In the genomic region with DNA sequence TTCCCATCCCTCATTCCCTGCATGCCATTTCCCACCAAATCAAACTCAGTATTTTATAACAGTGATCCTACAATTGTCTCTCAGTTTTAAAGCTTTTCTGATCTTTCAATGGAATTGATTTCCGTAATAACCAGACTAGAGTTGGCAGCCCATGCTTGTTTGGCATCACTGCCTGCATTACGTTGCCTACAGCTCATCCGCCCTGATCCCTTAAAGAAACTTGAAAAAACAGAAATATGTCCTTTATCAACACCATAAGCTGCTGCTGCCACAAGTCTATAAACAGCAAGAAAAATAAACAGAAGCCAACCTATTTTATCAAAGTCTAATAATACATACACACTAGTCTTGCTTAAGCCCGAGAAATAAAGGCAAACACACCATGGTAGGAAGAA, we compare ENCODE assay signal across 21 cellular contexts.
DNase-seq lines count a peak whose midpoint lies in the region; ATAC-seq and TF ChIP-seq lines count a peak whose summit lies in the region.
"Had no signal": no experiment of that assay in that cellular context is flagged by ENCODE, and none has a peak within 500 bp of the region (broad histone marks: within the 10 kb centered on the region; RNA-seq: fewer than 3 reads in every experiment).

No MANE protein-coding gene starts in this region.

- CTCF ChIA-PET in IMR-90 (lab: Yijun Ruan, JAX) = interaction anchor here (0.9 to 1.0 kb wide), 2 partner anchors 97 to 301 kb away, joined by 3 read pairs; no protein-coding TSS in a partner anchor
- CTCF ChIA-PET in activated CD4-positive, alpha-beta memory T cell treated with anti-CD3 and anti-CD28 coated beads, Interleukin-2, amount 10 ng/mL, durations not matched to agents 7 days and 5 days (lab: Charles Lee) = interaction anchor here (0.9 kb wide), 1 partner anchor 9 kb away, joined by 3 read pairs; no protein-coding TSS in a partner anchor

- peaks cover 13% of the 10 kb centered on the region for H3K27me3 Mint-ChIP-seq in activated CD4-positive, alpha-beta memory T cell treated with anti-CD3 and anti-CD28 coated beads, Interleukin-2, amount 10 ng/mL, durations not matched to agents 7 days and 5 days

- no peak overlapping the region for H4K5ac ChIP-seq in IMR-90 (ENCODE audit: low read depth, low read length)

- in situ Hi-C loops in IMR-90 (cut with MboI; ENCODE audit: low sequenced_read_pairs) = no loop called here

- no peak overlapping the region for H3K9ac ChIP-seq in IMR-90 (ENCODE audit: low read depth, low read length)
- H3K9ac ChIP-seq in mesenchymal stem cell (ENCODE audit: low read length) = peak overlapping the region; percentile 38

- TF ChIP-seq POLR2A in IMR-90 (IDR thresholded peaks at IDR 0.05; ENCODE audit: low read depth, low read length) = no peak

- peak overlapping the region; percentile 3; the same call in 1 of the 2 replicates for H3K4ac ChIP-seq in IMR-90 (ENCODE audit: low read depth, low read length)
- no peak overlapping the region for H3K4ac ChIP-seq in mesenchymal stem cell (ENCODE audit: low read depth in 1 of 2, low read length in 2 of 2)

- H3K79me1 ChIP-seq in IMR-90 (ENCODE audit: low read depth in 1 of 2, low read length in 2 of 2) = no peaks in the 10 kb centered on the region
- no peaks in the 10 kb centered on the region for H3K79me1 ChIP-seq in mesenchymal stem cell (replicated peaks; ENCODE audit: low read length, poor library complexity, severe bottlenecking)

- H2AK9ac ChIP-seq in IMR-90 (replicated peaks; ENCODE audit: low read depth, low read length, poor library complexity) = no peak overlapping the region

- H2BK12ac ChIP-seq in mesenchymal stem cell (ENCODE audit: low read length in 2 of 2) = no peak overlapping the region

- no peak overlapping the region; the same call in 1 of the 2 replicates for H3K56ac ChIP-seq in IMR-90 (ENCODE audit: extremely low read depth, insufficient read depth, low read length)

- ATAC-seq in IMR-90 (ENCODE audit: low read depth) (peak; percentile 24; the same call in 1 of the 2 replicates), HG02623 (IDR thresholded peaks at IDR 0.05; ENCODE audit: unreplicated experiment) (no peak)
- ATAC-seq: activated CD8-positive, alpha-beta T cell treated with anti-CD3 and anti-CD28 coated beads, Interleukin-2, amount 10 ng/mL, durations not matched to agents 7 days and 5 days; HCT116; right cardiac atrium; Right ventricle myocardium inferior had no signal

- H3K4me3 ChIP-seq in IMR-90 (ENCODE audit: insufficient read depth, low read depth, low read length) = no peak overlapping the region
- H3K4me3 ChIP-seq in cardiac fibroblast (replicated peaks in 1 of 2; ENCODE audit: low read depth in 2 of 2, low read length in 2 of 2) = no peak overlapping the region
- H3K4me3 ChIP-seq in mesenchymal stem cell (ENCODE audit: insufficient read depth in 1 of 2, low read depth in 1 of 2, low read length in 2 of 2) = peak overlapping the region in 1 of 2 experiments; percentile 21

- no peak overlapping the region for H3K4me3 Mint-ChIP-seq in activated CD4-positive, alpha-beta memory T cell treated with anti-CD3 and anti-CD28 coated beads, Interleukin-2, amount 10 ng/mL, durations not matched to agents 7 days and 5 days
- H3K4me3 Mint-ChIP-seq: activated CD8-positive, alpha-beta T cell treated with anti-CD3 and anti-CD28 coated beads, Interleukin-2, amount 10 ng/mL, durations not matched to agents 7 days and 5 days; activated T-cell treated with anti-CD3 and anti-CD28 coated beads, Interleukin-2, amount 50 U/mL, for 24 hours had no signal

- H3K36me3 Mint-ChIP-seq in activated CD4-positive, alpha-beta memory T cell treated with anti-CD3 and anti-CD28 coated beads, Interleukin-2, amount 10 ng/mL, durations not matched to agents 7 days and 5 days (ENCODE audit: low read depth) = no peaks in the 10 kb centered on the region

- peak overlapping the region; percentile 54 for H3K14ac ChIP-seq in IMR-90 (replicated peaks; ENCODE audit: low read depth, low read length)
- no peak overlapping the region for H3K14ac ChIP-seq in mesenchymal stem cell (ENCODE audit: low read length in 2 of 2)

- H3K4me1 ChIP-seq in IMR-90 (ENCODE audit: control insufficient read depth, insufficient read depth, low read length) = peaks cover 5% of the 10 kb centered on the region; the same call in 1 of the 2 replicates
- no peaks in the 10 kb centered on the region for H3K4me1 ChIP-seq in mesenchymal stem cell (ENCODE audit: control insufficient read depth, insufficient read depth, low read depth, low read length)

- H3K9me3 ChIP-seq in IMR-90 (ENCODE audit: control insufficient read depth, insufficient read depth, low read length) (no peaks in the 10 kb centered on the region), mesenchymal stem cell (ENCODE audit: control insufficient read depth, low read length) (no peaks in the 10 kb centered on the region)

- no peaks in the 10 kb centered on the region for H3K9me3 Mint-ChIP-seq in activated CD4-positive, alpha-beta memory T cell treated with anti-CD3 and anti-CD28 coated beads, Interleukin-2, amount 10 ng/mL, durations not matched to agents 7 days and 5 days
- H3K9me3 Mint-ChIP-seq: activated T-cell treated with anti-CD3 and anti-CD28 coated beads, Interleukin-2, amount 50 U/mL, for 24 hours had no signal

- 0 out of 2 replicates have a peak, but pooled peaks cover 2% of the 10 kb centered on the region for H3K9me1 ChIP-seq in IMR-90 (ENCODE audit: insufficient read depth, low read length)

- no TSS peak for BruUV-seq in IMR-90 (replicated peaks; lab: Mats Ljungman, UMichigan)

- H4K91ac ChIP-seq in IMR-90 (ENCODE audit: insufficient read depth, low read depth, low read length) (0 out of 2 replicates have a peak overlapping the region, but pooled peaks have one; percentile 13), mesenchymal stem cell (ENCODE audit: low read length) (no peak overlapping the region)

- POLR2A ChIA-PET in IMR-90 (lab: Charles Lee; ENCODE audit: unreplicated experiment) = no interaction called here
- POLR2A ChIA-PET in activated CD4-positive, alpha-beta memory T cell treated with anti-CD3 and anti-CD28 coated beads, Interleukin-2, amount 10 ng/mL, durations not matched to agents 7 days and 5 days (lab: Charles Lee) = no interaction called here

- intact Hi-C loops in IMR-90 (cut with micrococcal nuclease) = no loop called here

- TF ChIP-seq CTCF in IMR-90 (conservative IDR thresholded peaks at IDR 0.05; ENCODE audit: low read depth, low read length) (no peak), cardiac fibroblast (IDR thresholded peaks at IDR 0.05; ENCODE audit: low read depth, low read length) (no peak)

- H2AFZ ChIP-seq in IMR-90 (replicated peaks; ENCODE audit: low read length, poor library complexity) = no peak overlapping the region
- no peak overlapping the region for H2AFZ ChIP-seq in mesenchymal stem cell (ENCODE audit: low read depth, low read length)

- H3K4me2 ChIP-seq in IMR-90 (ENCODE audit: low read depth, low read length) (peak overlapping the region; percentile 85; the same call in 1 of the 2 replicates), mesenchymal stem cell (ENCODE audit: low read length, poor library complexity, severe bottlenecking) (no peak overlapping the region)

- H2BK15ac ChIP-seq in IMR-90 (ENCODE audit: low read depth, low read length) = peak overlapping the region; percentile 26; the same call in 1 of the 3 replicates
- no peak overlapping the region for H2BK15ac ChIP-seq in mesenchymal stem cell (ENCODE audit: low read depth, poor library complexity, severe bottlenecking)

- DNase-seq in AG08396 (ENCODE audit: low spot score) (peak; percentile 44), IMR-90 (peak; percentile 12), cardiac fibroblast (ENCODE audit: low read depth in 2 of 2) (peak; percentile 7 to 20), mesenchymal stem cell (peak; percentile 21)
- DNase-seq in activated naive CD4-positive, alpha-beta T cell (lab: John Stamatoyannopoulos, UW) = no peak
- no peak for DNase-seq in stimulated activated CD4-positive, alpha-beta T cell treated with anti-CD3 and anti-CD28 coated beads, Interleukin-4, amount 100 ng/mL, for 4 hours
- DNase-seq in activated CD4-positive, alpha-beta memory T cell treated with anti-CD3 and anti-CD28 coated beads, Interleukin-2, amount 10 ng/mL, durations not matched to agents 7 days and 5 days = no peak
- DNase-seq: ACHN; activated CD8-positive, alpha-beta T cell treated with anti-CD3 and anti-CD28 coated beads, Interleukin-2, amount 10 ng/mL, durations not matched to agents 7 days and 5 days; activated T-cell treated with anti-CD3 and anti-CD28 coated beads, Interleukin-2, amount 50 U/mL, for 24 hours; central memory CD4-positive, alpha-beta T cell; DMS 273 treated with DMSO at 0.1 percent for 48 hours; kidney glomerular epithelial cell; NCI-H1048; NCI-H187 treated with DMSO at 0.1 percent for 48 hours; NCI-H748 treated with DMSO at 0.1 percent for 48 hours; occipital lobe; right cardiac atrium had no signal

- H3K23ac ChIP-seq in IMR-90 (ENCODE audit: low read depth, low read length) = peak overlapping the region; percentile 79; the same call in 1 of the 2 replicates
- no peak overlapping the region for H3K23ac ChIP-seq in mesenchymal stem cell (ENCODE audit: low read length in 2 of 2)

- TF ChIP-seq RAD21 in IMR-90 (IDR thresholded peaks at IDR 0.05; ENCODE audit: low read length) = no peak

- H3K27ac Mint-ChIP-seq in activated CD4-positive, alpha-beta memory T cell treated with anti-CD3 and anti-CD28 coated beads, Interleukin-2, amount 10 ng/mL, durations not matched to agents 7 days and 5 days = no peak overlapping the region
- H3K27ac Mint-ChIP-seq: activated CD8-positive, alpha-beta T cell treated with anti-CD3 and anti-CD28 coated beads, Interleukin-2, amount 10 ng/mL, durations not matched to agents 7 days and 5 days; activated T-cell treated with anti-CD3 and anti-CD28 coated beads, Interleukin-2, amount 50 U/mL, for 24 hours had no signal

- H4K8ac ChIP-seq in IMR-90 (ENCODE audit: low read depth in 2 of 2, low read length in 2 of 2) = peak overlapping the region in 1 of 2 experiments; percentile 71; a peak in 2 of 4 replicates
- no peak overlapping the region for H4K8ac ChIP-seq in mesenchymal stem cell (ENCODE audit: low read length)

- H3K27ac ChIP-seq in IMR-90 (ENCODE audit: insufficient read depth, low read length) (peak overlapping the region; percentile 40; the same call in 1 of the 2 replicates), mesenchymal stem cell (ENCODE audit: low read length, poor library complexity, severe bottlenecking) (peak overlapping the region; percentile 31)

- H3K27me3 ChIP-seq in IMR-90 (ENCODE audit: control insufficient read depth, insufficient read depth, low read length) = no peaks in the 10 kb centered on the region; the same call in 1 of the 2 replicates
- no peaks in the 10 kb centered on the region for H3K27me3 ChIP-seq in mesenchymal stem cell (ENCODE audit: control insufficient read depth in 1 of 2, insufficient read depth in 1 of 2, low read length in 2 of 2)

- dilution Hi-C loops in IMR-90 (cut with HindIII; ENCODE audit: low sequenced_read_pairs, unreplicated experiment) = no loop called here

- WGBS in IMR-90 (ENCODE audit: extremely low coverage in 2 of 2, insufficient read length in 1 of 2), 2 experiments = 7% methylated on average over 2 of the region's 4 CpGs; no CpG with 5 or more reads in 1 of the 2 experiments
- WGBS in mesenchymal stem cell = 45% methylated on average over 4 of the region's 4 CpGs

- peak overlapping the region; percentile 59 for H2BK5ac ChIP-seq in IMR-90 (ENCODE audit: low read depth, low read length, poor library complexity, severe bottlenecking)
- H2BK5ac ChIP-seq in mesenchymal stem cell (ENCODE audit: low read depth, low read length, poor library complexity, severe bottlenecking) = no peak overlapping the region

- H2BK120ac ChIP-seq in IMR-90 (ENCODE audit: low read depth, low read length) (peak overlapping the region; percentile 79), mesenchymal stem cell (ENCODE audit: low read depth, low read length) (no peak overlapping the region)

- no peaks in the 10 kb centered on the region for H3K4me1 Mint-ChIP-seq in activated CD4-positive, alpha-beta memory T cell treated with anti-CD3 and anti-CD28 coated beads, Interleukin-2, amount 10 ng/mL, durations not matched to agents 7 days and 5 days

- H2BK20ac ChIP-seq in IMR-90 (ENCODE audit: low read depth, low read length) = peak overlapping the region; percentile 81

- H3K36me3 ChIP-seq in IMR-90 (ENCODE audit: control insufficient read depth, insufficient read depth, low read length) (no peaks in the 10 kb centered on the region), mesenchymal stem cell (ENCODE audit: control insufficient read depth in 1 of 2, insufficient read depth in 2 of 2, low read depth in 1 of 2, low read length in 2 of 2) (no peaks in the 10 kb centered on the region)

- H4K20me1 ChIP-seq in IMR-90 (ENCODE audit: insufficient read depth, low read length) = no peaks in the 10 kb centered on the region

- H2AK5ac ChIP-seq in IMR-90 (ENCODE audit: low read depth, low read length) (no peak overlapping the region; the same call in 1 of the 2 replicates), mesenchymal stem cell (ENCODE audit: low read length, severe bottlenecking) (no peak overlapping the region)

- H3K18ac ChIP-seq in IMR-90 (ENCODE audit: low read depth, low read length) (peak overlapping the region; percentile 72; the same call in 1 of the 2 replicates), mesenchymal stem cell (ENCODE audit: low read depth in 1 of 2, low read length in 2 of 2) (no peak overlapping the region)

Comparison
In these comparisons a context has a peak if more than half of its experiments do, and no peak if none do; other contexts are left out.
1. DNase-seq: peak in AG08396 (single experiment), IMR-90 (single experiment), cardiac fibroblast (2 of 2) and mesenchymal stem cell (single experiment); none in activated naive CD4-positive, alpha-beta T cell (0 of 4), stimulated activated CD4-positive, alpha-beta T cell treated with anti-CD3 and anti-CD28 coated beads, Interleukin-4, amount 100 ng/mL, for 4 hours (0 of 2) and activated CD4-positive, alpha-beta memory T cell treated with anti-CD3 and anti-CD28 coated beads, Interleukin-2, amount 10 ng/mL, durations not matched to agents 7 days and 5 days (single experiment).